In genomic region chr7:78141533-78142281, GRCh38 we compare ENCODE assay signal across 14 cellular contexts.
A peak's percentile ranks its signal among the peaks of the same experiment; 100 is the strongest.
DNase-seq lines count a peak whose midpoint lies in the region; ATAC-seq, FAIRE-seq and TF ChIP-seq lines count a peak whose summit lies in the region.
"Had no signal": no experiment of that assay in that cellular context is flagged by ENCODE, and none has a peak within 500 bp of the region (broad histone marks: within the 10 kb centered on the region; RNA-seq: fewer than 3 reads in every experiment).

No MANE protein-coding gene starts in this region.

- no peak for FAIRE-seq in pancreas (lab: Jason Lieb, UNC)
- FAIRE-seq: GM18507 had no signal

- H3K36me3 ChIP-seq in fibroblast of lung (ENCODE audit: control insufficient read depth, insufficient read depth, low read length) = no peaks in the 10 kb centered on the region
- H3K36me3 ChIP-seq in body of pancreas (replicated peaks in 1 of 2; ENCODE audit: insufficient read depth in 1 of 2, low read depth in 2 of 2) = no peaks in the 10 kb centered on the region
- H3K36me3 ChIP-seq in pancreas = no peaks in the 10 kb centered on the region

- H3K79me2 ChIP-seq in fibroblast of lung (ENCODE audit: control insufficient read depth, insufficient read depth, low read length) = no peaks in the 10 kb centered on the region

- H3K27me3 ChIP-seq in fibroblast of lung (ENCODE audit: control insufficient read depth, insufficient read depth, low read length) (no peaks in the 10 kb centered on the region), body of pancreas (no peaks in the 10 kb centered on the region), pancreas (no peaks in the 10 kb centered on the region)

- WGBS in body of pancreas, 2 donors = 84 to 87% methylated on average over 9 of the region's 9 CpGs
- 84 to 88% methylated on average over 9 of the region's 9 CpGs for WGBS in pancreas, 2 donors

- no peaks in the 10 kb centered on the region for H4K20me1 ChIP-seq in fibroblast of lung (ENCODE audit: control insufficient read depth, extremely low read depth, insufficient read depth, low read length)

- TF ChIP-seq CTCF in fibroblast of lung (conservative IDR thresholded peaks at IDR 0.05 in 1 of 2, IDR thresholded peaks at IDR 0.05 in 1 of 2; ENCODE audit: low read depth in 1 of 2, low read length in 2 of 2) (no peak), body of pancreas (IDR thresholded peaks at IDR 0.05) (no peak), pancreas (IDR thresholded peaks at IDR 0.05) (no peak)

- H2AFZ ChIP-seq in fibroblast of lung (ENCODE audit: low read length) = no peak overlapping the region

- H3K4me1 ChIP-seq in fibroblast of lung (ENCODE audit: control insufficient read depth, extremely low read depth, insufficient read depth, low read length) (peaks cover 2% of the 10 kb centered on the region), body of pancreas (no peaks in the 10 kb centered on the region), pancreas (no peaks in the 10 kb centered on the region)

- DNase-seq in NCI-H2107 treated with DMSO at 0.1 percent for 48 hours (lab: John Stamatoyannopoulos, UW; ENCODE audit: unreplicated experiment) (peak; percentile 36), NCI-H2107 (lab: John Stamatoyannopoulos, UW) (no peak), RKO (ENCODE audit: low spot score) (peak; percentile 3), fibroblast of lung (ENCODE audit: low read depth in 2 of 2) (peak; percentile 83 to 87), left ventricle myocardium superior (no peak), body of pancreas (no peak), pancreas (no peak)
- DNase-seq in central memory CD4-positive, alpha-beta T cell = no peak
- DNase-seq: 8988T; activated CD8-positive, alpha-beta memory T cell treated with anti-CD3 and anti-CD28 coated beads for 24 hours; activated naive CD8-positive, alpha-beta T cell treated with anti-CD3 and anti-CD28 coated beads for 36 hours; DMS79 treated with DMSO at 0.1 percent for 48 hours; NCI-H1092 treated with DMSO at 0.1 percent for 48 hours had no signal

- peak overlapping the region; percentile 2 for H3K4me2 ChIP-seq in fibroblast of lung (ENCODE audit: extremely low read depth, insufficient read depth, low read length)

- no peak for TF ChIP-seq POLR2A in body of pancreas (IDR thresholded peaks at IDR 0.05)

- H3K27ac ChIP-seq in fibroblast of lung (ENCODE audit: insufficient read depth, low read length) = no peak overlapping the region
- no peak overlapping the region for H3K27ac ChIP-seq in body of pancreas
- H3K27ac ChIP-seq in pancreas = no peak overlapping the region

- H3K4me3 ChIP-seq in fibroblast of lung (replicated peaks in 1 of 4; ENCODE audit: control extremely low read depth in 1 of 4, insufficient read depth in 1 of 4, low read depth in 3 of 4, low read length in 4 of 4) (no peak overlapping the region), body of pancreas (no peak overlapping the region), pancreas (no peak overlapping the region)

- no peak for ATAC-seq in left ventricle myocardium superior
- ATAC-seq in body of pancreas = no peak
- ATAC-seq in pancreas = no peak

- intact Hi-C loops in left ventricle myocardium superior (cut with micrococcal nuclease) (no loop called here), body of pancreas (cut with DNase I) (no loop called here), pancreas (cut with DNase I) (no loop called here)

- H3K9ac ChIP-seq in fibroblast of lung (ENCODE audit: insufficient read depth, low read length) = no peak overlapping the region

- H3K9me3 ChIP-seq in fibroblast of lung (ENCODE audit: control insufficient read depth, insufficient read depth, low read depth, low read length) (no peaks in the 10 kb centered on the region), body of pancreas (no peaks in the 10 kb centered on the region), pancreas (no peaks in the 10 kb centered on the region)

Comparison
In these comparisons a context has a peak if more than half of its experiments do, and no peak if none do; other contexts are left out.
1. DNase-seq: peak in NCI-H2107 treated with DMSO at 0.1 percent for 48 hours (single experiment), RKO (single experiment) and fibroblast of lung (2 of 2); none in NCI-H2107 (single experiment), left ventricle myocardium superior (single experiment), central memory CD4-positive, alpha-beta T cell (single experiment), body of pancreas (0 of 4) and pancreas (0 of 6).